8 cellular contexts compared by ENCODE assay signal in the genomic region with DNA sequence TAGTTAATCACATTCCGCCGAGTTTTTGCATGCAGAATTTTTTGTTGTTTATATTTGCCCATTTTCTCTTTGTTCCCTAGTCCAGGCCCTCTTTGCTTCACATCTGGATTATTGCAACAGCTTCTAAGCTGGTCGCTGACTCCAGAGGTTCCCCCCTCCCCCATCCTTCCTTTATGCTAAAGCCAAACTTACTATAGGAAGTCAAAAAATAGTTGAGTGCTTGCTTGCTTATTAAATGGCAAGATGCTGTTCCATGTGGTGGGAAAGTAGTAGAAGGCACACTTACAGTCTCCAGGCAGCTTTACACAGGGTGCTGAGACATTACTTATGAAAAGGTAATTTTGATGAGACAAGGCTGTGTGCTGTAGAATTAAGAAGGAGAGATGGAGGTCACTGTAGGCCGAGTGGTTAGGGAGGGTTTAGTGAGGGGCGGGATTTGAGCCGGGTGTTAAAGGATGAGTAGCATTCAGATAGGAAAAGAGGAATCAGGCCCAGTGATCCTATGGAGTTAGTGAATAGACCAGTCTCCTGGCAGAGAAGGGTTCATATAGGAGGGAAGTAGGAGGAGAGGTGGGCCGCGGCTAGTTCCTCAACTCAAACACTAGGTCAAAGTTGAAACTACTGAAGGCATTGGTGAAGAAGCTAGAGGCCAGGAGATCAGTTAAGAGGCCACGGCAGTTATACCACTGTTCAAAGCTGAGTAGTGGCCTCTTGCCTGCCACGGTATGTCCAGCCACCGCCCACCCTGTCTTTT. TPM values are rescaled to one million over a fixed set of nuclear protein-coding genes. Genes with fewer than 3 reads are reported as not detected.
DNase-seq lines count a peak whose midpoint lies in the region; ATAC-seq, FAIRE-seq and TF ChIP-seq lines count a peak whose summit lies in the region.

No MANE protein-coding gene starts in this region.

- peak overlapping the region; percentile 67 for H3K4me3 ChIP-seq in epithelial cell of esophagus (ENCODE audit: low read length)

- no peaks in the 10 kb centered on the region for H3K9me3 Mint-ChIP-seq in osteocyte (ENCODE audit: unreplicated experiment)

- H3K4me1 Mint-ChIP-seq in osteocyte (ENCODE audit: unreplicated experiment), result peaks cover 21% of the 10 kb centered on the region

- peak; percentile 26 for FAIRE-seq in GM12891 (lab: Jason Lieb, UNC)

- DNase-seq in GM12891 (ENCODE audit: insufficient read length, low spot score) (no peak), RPMI8226 (peak; percentile 63), epithelial cell of esophagus (ENCODE audit: low read depth) (peak; percentile 44), osteocyte (ENCODE audit: extremely low spot score, unreplicated experiment) (peak; percentile 17), hippocampal formation (lab: John Stamatoyannopoulos, UW) (no peak), globus pallidus (ENCODE audit: low spot score) (no peak), putamen (ENCODE audit: low spot score) (no peak)

- H3K27me3 Mint-ChIP-seq in osteocyte (ENCODE audit: unreplicated experiment), result peaks cover 15% of the 10 kb centered on the region

- TF ChIP-seq CTCF in epithelial cell of esophagus (IDR thresholded peaks at IDR 0.05; ENCODE audit: insufficient read depth, low read depth, low read length, missing control alignments), result no peak
- TF ChIP-seq CTCF in osteocyte (IDR thresholded peaks at IDR 0.05), result no peak

- TF ChIP-seq POLR2A in GM12891 (IDR thresholded peaks at IDR 0.05; ENCODE audit: low read depth, low read length), result no peak

- peak overlapping the region; percentile 86 for H3K4me3 Mint-ChIP-seq in osteocyte (ENCODE audit: unreplicated experiment)

- peak overlapping the region; percentile 75 for H3K27ac Mint-ChIP-seq in osteocyte (ENCODE audit: unreplicated experiment)

- ATAC-seq in HG02571 (IDR thresholded peaks at IDR 0.05; ENCODE audit: unreplicated experiment), result no peak

- peaks cover 18% of the 10 kb centered on the region for H3K36me3 Mint-ChIP-seq in osteocyte (ENCODE audit: unreplicated experiment)

TF ChIP-seq in GM12891, 5 proteins besides CTCF, POLR2A, EP300 and RAD21:
- TF ChIP-seq SPI1 (IDR thresholded peaks at IDR 0.05; ENCODE audit: low read depth, low read length) (0 out of 2 replicates have a peak, but pooled peaks have one; percentile 21), TAF1 (IDR thresholded peaks at IDR 0.05; ENCODE audit: low read depth, low read length) (no peak), PAX5 (IDR thresholded peaks at IDR 0.05; ENCODE audit: insufficient read depth, low read length, severe bottlenecking) (no peak), POU2F2 (IDR thresholded peaks at IDR 0.05; ENCODE audit: low read depth, low read length) (no peak), POLR2AphosphoS5 (IDR thresholded peaks at IDR 0.05; ENCODE audit: low read depth, low read length) (no peak)
TF ChIP-seq in GM12891: peak in this region for 1.

RNA-seq across cellular contexts. Expression of a gene that starts 1.4 kb away (rescaled TPM):
- 1.3 TPM for polyA plus RNA-seq in GM12891 (2012; ENCODE audit: low read depth, missing spikeins)
- total RNA-seq in osteocyte, result 13.9 and 14.0 TPM in 2 replicates

RNA-seq across cellular contexts. Expression of a gene that starts 52.7 kb away (rescaled TPM):
- 1.6 TPM for polyA plus RNA-seq in GM12891 (2012; ENCODE audit: low read depth, missing spikeins)
- 8.7 and 9.9 TPM in 2 replicates for total RNA-seq in osteocyte

RNA-seq across cellular contexts. Expression of a gene that starts 57.0 kb away (rescaled TPM):
- polyA plus RNA-seq in GM12891 (2012; ENCODE audit: low read depth, missing spikeins), result 4.8 TPM
- total RNA-seq in osteocyte, result 17.1 and 20.3 TPM in 2 replicates

Comparison
In these comparisons a context has a peak if more than half of its experiments do, and no peak if none do; other contexts are left out.
1. DNase-seq: peak in RPMI8226 (single experiment), epithelial cell of esophagus (single experiment) and osteocyte (single experiment); none in GM12891 (single experiment), hippocampal formation (0 of 2), globus pallidus (single experiment) and putamen (single experiment).